9 cellular contexts compared by ENCODE assay signal in genomic region chr1:23184203-23184602, GRCh38. TPM values are rescaled to one million over a fixed set of nuclear protein-coding genes. Genes with fewer than 3 reads are reported as not detected.
DNase-seq lines count a peak whose midpoint lies in the region; ATAC-seq, FAIRE-seq and TF ChIP-seq lines count a peak whose summit lies in the region.
"Had no signal": no experiment of that assay in that cellular context is flagged by ENCODE, and none has a peak within 500 bp of the region (broad histone marks: within the 10 kb centered on the region; RNA-seq: fewer than 3 reads in every experiment).

No MANE protein-coding gene starts in this region.

- peak overlapping the region; percentile 41 for H3K4me3 ChIP-seq in GM12875 (ENCODE audit: low read depth, low read length)
- peak overlapping the region; percentile 51 for H3K4me3 ChIP-seq in SK-N-MC
- no peak overlapping the region for H3K4me3 ChIP-seq in endothelial cell of umbilical vein (replicated peaks in 1 of 3; ENCODE audit: insufficient read depth in 1 of 3, low read depth in 1 of 3, low read length in 3 of 3)
- peak overlapping the region; percentile 33 to 45 (median 40) for H3K4me3 ChIP-seq in gastrocnemius medialis

- H3K79me2 ChIP-seq in endothelial cell of umbilical vein (ENCODE audit: control insufficient read depth, insufficient read depth, low read length), result no peaks in the 10 kb centered on the region

- no peak overlapping the region for H3K27ac ChIP-seq in SK-N-MC
- no peak overlapping the region for H3K27ac ChIP-seq in endothelial cell of umbilical vein (ENCODE audit: insufficient read depth, low read depth, low read length)
- no peak overlapping the region for H3K27ac ChIP-seq in gastrocnemius medialis

- H3K9ac ChIP-seq in SK-N-MC (ENCODE audit: insufficient read length) (no peak overlapping the region), endothelial cell of umbilical vein (replicated peaks; ENCODE audit: extremely low read depth, insufficient read depth, low read length) (no peak overlapping the region)

- TF ChIP-seq POLR2A in endothelial cell of umbilical vein (IDR thresholded peaks at IDR 0.05; ENCODE audit: low read depth, low read length), result no peak
- no peak for TF ChIP-seq POLR2A in gastrocnemius medialis (IDR thresholded peaks at IDR 0.05)

- in situ Hi-C loops in gastrocnemius medialis (cut with MboI; ENCODE audit: low sequenced_read_pairs in 4 of 4), result loop anchor here in 3 of 4 donors (5.0 to 10.0 kb wide), 2 partner anchors 87 to 209 kb away; partner anchors contain the start of gene LACTBL1 (in 3 of the 3)

- H2AFZ ChIP-seq in endothelial cell of umbilical vein (ENCODE audit: low read depth, low read length), result peak overlapping the region; percentile 74

- no peaks in the 10 kb centered on the region for H3K9me1 ChIP-seq in endothelial cell of umbilical vein (replicated peaks; ENCODE audit: control insufficient read depth, extremely low read depth, insufficient read depth, low read length)

- CTCF ChIA-PET in endothelial cell of umbilical vein (lab: Charles Lee), result interaction anchor here (0.6 to 8.5 kb wide), 45 partner anchors 8 to 356 kb away, joined by 3 to 671 read pairs (median 7); partner anchors contain the start of genes HNRNPR, HTR1D, LACTBL1 and LUZP1

- H4K20me1 ChIP-seq in endothelial cell of umbilical vein (replicated peaks; ENCODE audit: control insufficient read depth, extremely low read depth, insufficient read depth, low read length), result no peaks in the 10 kb centered on the region

- no peak for DNase-seq in SK-N-MC (ENCODE audit: low read depth, low spot score)
- DNase-seq in endothelial cell of umbilical vein (ENCODE audit: low read depth, low spot score), result no peak
- DNase-seq in gastrocnemius medialis, result no peak
- DNase-seq in germinal center (ENCODE audit: low spot score), result no peak
- no peak for DNase-seq in cerebellum (ENCODE audit: low spot score)
- DNase-seq in occipital lobe (lab: John Stamatoyannopoulos, UW), result no peak
- DNase-seq: amniotic stem cell had no signal

- dilution Hi-C loops in endothelial cell of umbilical vein (cut with MboI; ENCODE audit: extremely low pct_ligation_motif_present, low sequenced_read_pairs), result loop anchor here (10.0 kb wide), 1 partner anchor 89 kb away; no protein-coding TSS in a partner anchor

- intact Hi-C loops in endothelial cell of umbilical vein (cut with micrococcal nuclease), result loop anchor here (1.0 kb wide), 2 partner anchors 86 to 208 kb away; no protein-coding TSS in a partner anchor
- intact Hi-C loops in gastrocnemius medialis (cut with DNase I; ENCODE audit: low total_unique reads), result loop anchor here (1.0 to 2.0 kb wide), 2 partner anchors 86 to 207 kb away; no protein-coding TSS in a partner anchor

- no peaks in the 10 kb centered on the region for H3K27me3 ChIP-seq in endothelial cell of umbilical vein (ENCODE audit: control insufficient read depth in 2 of 2, insufficient read depth in 2 of 2, low read length in 2 of 2)
- H3K27me3 ChIP-seq in gastrocnemius medialis, result no peaks in the 10 kb centered on the region

- no peak for TF ChIP-seq CTCF in GM12875 (IDR thresholded peaks at IDR 0.05; ENCODE audit: borderline replicate concordance, insufficient read depth, low read depth, low read length)
- no peak for TF ChIP-seq CTCF in endothelial cell of umbilical vein (IDR thresholded peaks at IDR 0.05; ENCODE audit: extremely low read depth in 1 of 2, insufficient read depth in 1 of 2, low read depth in 1 of 2, low read length in 2 of 2)
- no peak for TF ChIP-seq CTCF in gastrocnemius medialis (IDR thresholded peaks at IDR 0.05 in 4 of 5, conservative IDR thresholded peaks at IDR 0.05 in 1 of 5)

- peak overlapping the region; percentile 37 for H3K4me2 ChIP-seq in endothelial cell of umbilical vein (ENCODE audit: insufficient read depth, low read length)

- H3K36me3 ChIP-seq in SK-N-MC (ENCODE audit: insufficient read depth, low read length), result no peaks in the 10 kb centered on the region
- no peaks in the 10 kb centered on the region for H3K36me3 ChIP-seq in endothelial cell of umbilical vein (ENCODE audit: control insufficient read depth in 2 of 2, extremely low read depth in 1 of 2, insufficient read depth in 2 of 2, low read length in 2 of 2)
- H3K36me3 ChIP-seq in gastrocnemius medialis, result no peaks in the 10 kb centered on the region

- H3K4me1 ChIP-seq in endothelial cell of umbilical vein (ENCODE audit: control insufficient read depth, extremely low read depth, insufficient read depth, low read length) (peaks cover 10% of the 10 kb centered on the region), gastrocnemius medialis (peaks cover 0 to 3% of the 10 kb centered on the region in 2 donors)

- FAIRE-seq in endothelial cell of umbilical vein (lab: Jason Lieb, UNC), result no peak
- FAIRE-seq: frontal cortex had no signal

- H3K9me3 ChIP-seq in SK-N-MC (ENCODE audit: low read depth, low read length) (no peaks in the 10 kb centered on the region), endothelial cell of umbilical vein (replicated peaks; ENCODE audit: control insufficient read depth, insufficient read depth, low read length) (no peaks in the 10 kb centered on the region), gastrocnemius medialis (no peaks in the 10 kb centered on the region)

- ATAC-seq in gastrocnemius medialis, result no peak

- no TSS peak for BruUV-seq in endothelial cell of umbilical vein (replicated peaks; lab: Mats Ljungman, UMichigan)

- POLR2A ChIA-PET in endothelial cell of umbilical vein (lab: Charles Lee), result interaction anchor here (0.9 to 2.5 kb wide), 2 partner anchors 13 to 15 kb away, joined by 4 to 12 read pairs; partner anchors contain the start of gene LUZP1

TF ChIP-seq in endothelial cell of umbilical vein, 7 proteins besides CTCF, POLR2A, EP300 and RAD21:
- no peak for TF ChIP-seq MAX (IDR thresholded peaks at IDR 0.05; ENCODE audit: insufficient read depth, insufficient read length)
- no peak for TF ChIP-seq MYC (IDR thresholded peaks at IDR 0.05; ENCODE audit: low read depth, low read length)
- no peak for TF ChIP-seq GATA2 (IDR thresholded peaks at IDR 0.05; ENCODE audit: insufficient read depth, insufficient read length, low read depth, low read length)
- TF ChIP-seq EZH2 (IDR thresholded peaks at IDR 0.05; ENCODE audit: borderline replicate concordance, low read depth, low read length, severe bottlenecking), result no peak
- TF ChIP-seq JUN (IDR thresholded peaks at IDR 0.05; ENCODE audit: borderline replicate concordance, insufficient read depth, insufficient read length, low read depth), result no peak
- no peak for TF ChIP-seq FOS (IDR thresholded peaks at IDR 0.05; ENCODE audit: borderline replicate concordance, insufficient read depth, low read length)
- no peak for TF ChIP-seq POLR2AphosphoS5 (IDR thresholded peaks at IDR 0.05; ENCODE audit: insufficient read depth, low read depth, low read length)
TF ChIP-seq in endothelial cell of umbilical vein: peak in this region for 0.

RNA-seq across cellular contexts. Expression of gene LUZP1, which starts 15.5 kb away (rescaled TPM):
- total RNA-seq in endothelial cell of umbilical vein (82.4 and 92.3 TPM in 2 replicates), gastrocnemius medialis (1 to 10 TPM; 4.1 to 5.4 (median 4.9) TPM), cerebellum (13.0 TPM), occipital lobe (5.5 TPM)
- polyA plus RNA-seq in endothelial cell of umbilical vein, result 24.0 and 26.3 TPM in 2 replicates
- polyA plus RNA-seq in endothelial cell of umbilical vein (2011; cell fraction: cytosol; rRNA removed), result 27.7 and 27.9 TPM in 2 replicates
- polyA plus RNA-seq in endothelial cell of umbilical vein (2011; cell fraction: nucleus; rRNA removed), result 51.3 and 61.7 TPM in 2 replicates
- 48.4 and 60.7 TPM in 2 replicates for polyA plus RNA-seq in endothelial cell of umbilical vein (2012)
- 84.2 and 92.3 TPM in 2 replicates for polyA minus RNA-seq in endothelial cell of umbilical vein
- polyA minus RNA-seq in endothelial cell of umbilical vein (2011; cell fraction: cytosol; rRNA and poly(A)+ RNA removed), result 12.7 TPM
- 58.7 and 84.7 TPM in 2 replicates for polyA minus RNA-seq in endothelial cell of umbilical vein (2011; cell fraction: nucleus; rRNA and poly(A)+ RNA removed)

RNA-seq across cellular contexts. Expression of gene HTR1D, which starts 33.1 kb away (rescaled TPM):
- total RNA-seq in endothelial cell of umbilical vein (1.5 and 2.2 TPM in 2 replicates), gastrocnemius medialis (not detected), cerebellum (not detected), occipital lobe (not detected)
- 1.9 TPM in 2 replicates for polyA plus RNA-seq in endothelial cell of umbilical vein
- polyA plus RNA-seq in endothelial cell of umbilical vein (2011; cell fraction: cytosol; rRNA removed), result 1.8 TPM in 2 replicates
- 0.91 and 0.98 TPM in 2 replicates for polyA plus RNA-seq in endothelial cell of umbilical vein (2011; cell fraction: nucleus; rRNA removed)
- polyA plus RNA-seq in endothelial cell of umbilical vein (2012), result 4.3 and 5.4 TPM in 2 replicates
- 0.93 and 1.6 TPM in 2 replicates for polyA minus RNA-seq in endothelial cell of umbilical vein
- polyA minus RNA-seq in endothelial cell of umbilical vein (2011; cell fraction: cytosol; rRNA and poly(A)+ RNA removed), result 3.3 TPM
- 0.96 and 1.1 TPM in 2 replicates for polyA minus RNA-seq in endothelial cell of umbilical vein (2011; cell fraction: nucleus; rRNA and poly(A)+ RNA removed)

Comparison
In these comparisons a context has a peak if more than half of its experiments do, and no peak if none do; other contexts are left out.
1. H3K4me3 ChIP-seq: peak in GM12875 (single experiment), SK-N-MC (single experiment) and gastrocnemius medialis (4 of 4); none in endothelial cell of umbilical vein (0 of 3).